25 cellular contexts compared by ENCODE assay signal in genomic region chrX:17642891-17643290, GRCh38.
"Had no signal": no experiment of that assay in that cellular context is flagged by ENCODE, and none has a peak within 500 bp of the region (broad histone marks: within the 10 kb centered on the region; RNA-seq: fewer than 3 reads in every experiment).

No MANE protein-coding gene starts in this region.

- H3K27me3 Mint-ChIP-seq: effector memory CD8-positive, alpha-beta T cell; naive thymus-derived CD4-positive, alpha-beta T cell had no signal

- H3K4me1 ChIP-seq: gastrocnemius medialis, heart left ventricle, left lung, psoas muscle, suprapubic skin, transverse colon, upper lobe of right lung, uterus had no signal

- H3K36me3 Mint-ChIP-seq: naive thymus-derived CD4-positive, alpha-beta T cell; stimulated activated effector memory CD8-positive, alpha-beta T cell treated with anti-CD3 and anti-CD28 coated beads, Interleukin-12 subunit alpha, Interleukin-12 subunit beta, amount 100 ng/mL, for 72 hours had no signal

- H3K36me3 ChIP-seq: gastrocnemius medialis, heart left ventricle, left lung, sigmoid colon, suprapubic skin, transverse colon, upper lobe of right lung, uterus had no signal

- H3K4me1 Mint-ChIP-seq: stimulated activated effector memory CD8-positive, alpha-beta T cell treated with anti-CD3 and anti-CD28 coated beads, Interleukin-12 subunit alpha, Interleukin-12 subunit beta, amount 100 ng/mL, for 72 hours had no signal

- H3K4me2 ChIP-seq: hepatocyte had no signal

- H3K27ac Mint-ChIP-seq: effector memory CD8-positive, alpha-beta T cell; naive thymus-derived CD4-positive, alpha-beta T cell; stimulated activated effector memory CD8-positive, alpha-beta T cell treated with anti-CD3 and anti-CD28 coated beads, Interleukin-12 subunit alpha, Interleukin-12 subunit beta, amount 100 ng/mL, for 72 hours had no signal

- H3K4me3 ChIP-seq: gastrocnemius medialis, heart left ventricle, hepatocyte, left lung, psoas muscle, sigmoid colon, suprapubic skin, transverse colon, upper lobe of right lung, uterus had no signal

- H3K27ac ChIP-seq: gastrocnemius medialis, heart left ventricle, hepatocyte, left lung, psoas muscle, sigmoid colon, suprapubic skin, transverse colon, upper lobe of right lung, uterus had no signal

- ATAC-seq: effector memory CD8-positive, alpha-beta T cell; gastrocnemius medialis; heart left ventricle; left cardiac atrium; left lung; naive thymus-derived CD4-positive, alpha-beta T cell; psoas muscle; right cardiac atrium; stimulated activated effector memory CD8-positive, alpha-beta T cell treated with anti-CD3 and anti-CD28 coated beads, Interleukin-12 subunit alpha, Interleukin-12 subunit beta, amount 100 ng/mL, for 72 hours; upper lobe of right lung had no signal

- H3K27me3 ChIP-seq: hepatocyte, left lung, suprapubic skin, transverse colon, upper lobe of right lung, uterus had no signal

- H3K4me3 Mint-ChIP-seq: effector memory CD8-positive, alpha-beta T cell; naive thymus-derived CD4-positive, alpha-beta T cell; nephron; stimulated activated effector memory CD8-positive, alpha-beta T cell treated with anti-CD3 and anti-CD28 coated beads, Interleukin-12 subunit alpha, Interleukin-12 subunit beta, amount 100 ng/mL, for 72 hours had no signal

- H3K9me3 Mint-ChIP-seq: effector memory CD8-positive, alpha-beta T cell; nephron; stimulated activated effector memory CD8-positive, alpha-beta T cell treated with anti-CD3 and anti-CD28 coated beads, Interleukin-12 subunit alpha, Interleukin-12 subunit beta, amount 100 ng/mL, for 72 hours had no signal

- H3K9me3 ChIP-seq: gastrocnemius medialis, heart left ventricle, left lung, psoas muscle, sigmoid colon, suprapubic skin, transverse colon, upper lobe of right lung, uterus had no signal

- DNase-seq: cortex of kidney; effector memory CD8-positive, alpha-beta T cell; gastrocnemius medialis; heart left ventricle; kidney; left cardiac atrium; left lung; mesenchymal stem cell; midbrain; naive thymus-derived CD4-positive, alpha-beta T cell; nucleus accumbens; psoas muscle; right cardiac atrium; sigmoid colon; stimulated activated CD4-positive, alpha-beta T cell treated with anti-CD3 and anti-CD28 coated beads, Interleukin-2, amount 100 ng/mL, for 24 hours; stimulated activated CD4-positive, alpha-beta T cell treated with anti-CD3 and anti-CD28 coated beads, Interleukin-4, amount 100 ng/mL, for 24 hours; stimulated activated naive CD4-positive, alpha-beta T cell treated with Interleukin-2 at 50 U/mL for 16 hours; transverse colon; upper lobe of right lung; uterus had no signal

- FAIRE-seq: endometrium, kidney had no signal
